In the genomic region with DNA sequence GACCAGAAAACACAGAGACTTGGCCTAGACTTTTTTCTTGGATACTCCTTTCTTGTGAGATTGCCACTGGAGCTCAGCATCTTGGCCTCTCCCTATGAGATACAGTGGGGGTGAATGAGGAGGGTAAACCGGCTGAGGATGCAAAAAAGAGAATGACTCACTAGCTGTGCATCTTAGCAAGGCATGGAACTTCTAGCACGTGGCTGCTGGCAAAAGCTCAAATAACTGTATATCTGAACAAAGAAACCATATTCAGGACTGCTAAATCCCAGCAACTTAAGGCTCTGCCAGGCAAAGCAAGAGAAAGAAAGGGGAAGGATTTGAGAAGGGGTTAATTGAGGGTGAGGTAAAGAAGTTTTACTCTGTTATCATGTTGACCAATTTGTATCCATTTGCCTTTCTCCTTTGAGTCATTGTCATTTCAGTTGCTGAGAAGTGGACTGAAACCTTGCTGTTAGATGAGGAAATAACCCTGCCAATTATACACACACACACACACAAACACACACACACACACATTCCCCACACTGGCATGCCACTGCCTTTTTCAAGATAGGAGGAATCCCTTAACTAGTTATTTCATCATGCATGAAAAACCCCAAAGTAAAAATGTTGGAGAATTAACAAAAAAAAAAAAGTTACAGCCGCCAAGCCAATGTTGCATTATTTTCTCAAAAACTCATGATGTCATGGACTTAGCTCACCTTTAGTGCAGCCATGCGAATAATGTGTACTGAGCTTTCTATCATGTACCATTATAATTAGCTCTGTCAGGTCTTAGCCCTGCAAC, we compare ENCODE assay signal across 12 cellular contexts.
DNase-seq lines count a peak whose midpoint lies in the region; ATAC-seq, FAIRE-seq and TF ChIP-seq lines count a peak whose summit lies in the region.
"Had no signal": no experiment of that assay in that cellular context is flagged by ENCODE, and none has a peak within 500 bp of the region (broad histone marks: within the 10 kb centered on the region; RNA-seq: fewer than 3 reads in every experiment).

No MANE protein-coding gene starts in this region.

- H2BK5ac ChIP-seq in H1 (ENCODE audit: low read depth, low read length) = no peak overlapping the region

- no peak overlapping the region for H3K18ac ChIP-seq in H1 (ENCODE audit: extremely low read depth, low read length)

- H3K79me1 ChIP-seq in H1 (ENCODE audit: low read depth, low read length) = no peaks in the 10 kb centered on the region

- H3K27me3 ChIP-seq in H1 (replicated peaks in 1 of 4; ENCODE audit: control insufficient read depth in 3 of 4, extremely low read depth in 1 of 4, insufficient read depth in 3 of 4, low read length in 3 of 4) = no peaks in the 10 kb centered on the region

- no peaks in the 10 kb centered on the region for H3K79me2 ChIP-seq in H1 (ENCODE audit: control insufficient read depth in 1 of 2, insufficient read depth in 2 of 2, low read length in 2 of 2)

- no peak overlapping the region for H3K4me2 ChIP-seq in H1 (ENCODE audit: insufficient read depth in 1 of 2, low read depth in 2 of 2, low read length in 2 of 2)

- POLR2A ChIA-PET in H1 (lab: Charles Lee; ENCODE audit: partially characterized antibody) = interaction anchor here (1.4 kb wide), 1 partner anchor 9 kb away, joined by 3 read pairs; no protein-coding TSS in a partner anchor

- no peak overlapping the region for H3K4me3 ChIP-seq in H1 (ENCODE audit: extremely low read depth in 1 of 4, insufficient read depth in 2 of 4, low read depth in 3 of 4, low read length in 4 of 4)
- H3K4me3 ChIP-seq: psoas muscle had no signal

- no peak overlapping the region for H4K5ac ChIP-seq in H1 (ENCODE audit: insufficient read length, low read depth, low read length)

- CTCF ChIA-PET in H1 (lab: Charles Lee; ENCODE audit: partially characterized antibody) = interaction anchor here (0.6 to 2.7 kb wide), 6 partner anchors 10 to 1034 kb away, joined by 3 to 8 read pairs (median 4); no protein-coding TSS in a partner anchor

- H3K27me3 Mint-ChIP-seq in mesothelial cell of epicardium (ENCODE audit: low read depth) = no peaks in the 10 kb centered on the region

- no peak overlapping the region for H2BK20ac ChIP-seq in H1 (ENCODE audit: low read length)

- in situ Hi-C loops in Caki2 (cut with HindIII; ENCODE audit: low pct_unique_long_range_greater_than_20kb, low sequenced_read_pairs) = no loop called here

- TF ChIP-seq EP300 in H1 (IDR thresholded peaks at IDR 0.05; ENCODE audit: borderline replicate concordance in 1 of 2, low read depth in 2 of 2, low read length in 2 of 2) = no peak

- no peak for FAIRE-seq in H1 (lab: Jason Lieb, UNC)
- no peak for FAIRE-seq in GM12892 (lab: Jason Lieb, UNC)
- FAIRE-seq: G401.6 had no signal

- no peaks in the 10 kb centered on the region; the same call in 1 of the 2 replicates for H3K23me2 ChIP-seq in H1 (ENCODE audit: low read depth, low read length)

- no peak overlapping the region for H2BK12ac ChIP-seq in H1 (ENCODE audit: low read depth, low read length)

- H2BK120ac ChIP-seq in H1 (replicated peaks; ENCODE audit: low read depth, low read length) = no peak overlapping the region

- no peak for TF ChIP-seq RAD21 in H1 (IDR thresholded peaks at IDR 0.05 in 1 of 2, conservative IDR thresholded peaks at IDR 0.05 in 1 of 2; ENCODE audit: low read depth in 2 of 2, low read length in 2 of 2)

- no peak overlapping the region for H3K27ac Mint-ChIP-seq in mesothelial cell of epicardium

- H3K9me3 Mint-ChIP-seq in mesothelial cell of epicardium = no peaks in the 10 kb centered on the region

- no peaks in the 10 kb centered on the region for H3K9me3 ChIP-seq in H1 (ENCODE audit: insufficient read depth in 2 of 2, low read depth in 1 of 2, low read length in 1 of 2)
- H3K9me3 ChIP-seq: psoas muscle had no signal

- H3K4ac ChIP-seq in H1 (replicated peaks; ENCODE audit: insufficient read length, low read depth, low read length) = no peak overlapping the region

- peak overlapping the region; percentile 76; the same call in 1 of the 2 replicates for H2AFZ ChIP-seq in H1 (ENCODE audit: low read length)

- H3K56ac ChIP-seq in H1 (replicated peaks; ENCODE audit: insufficient read length, low read depth, low read length) = no peak overlapping the region

- no peak overlapping the region for H4K8ac ChIP-seq in H1 (ENCODE audit: extremely low read depth, insufficient read depth, low read length)

- no peak overlapping the region for H3K27ac ChIP-seq in H1 (ENCODE audit: low read depth, low read length)
- H3K27ac ChIP-seq: psoas muscle had no signal

- H3K4me1 Mint-ChIP-seq in mesothelial cell of epicardium = peaks cover 55% of the 10 kb centered on the region

- no peak overlapping the region for H3K14ac ChIP-seq in H1 (ENCODE audit: insufficient read length)

- WGBS in H1 (ENCODE audit: extremely low coverage in 1 of 2, insufficient coverage in 1 of 2, insufficient read length in 1 of 2, insufficient replicate concordance in 2 of 2, low coverage in 1 of 2, low lambda C conversion rate in 2 of 2, missing lambda C conversion rate in 1 of 2), 2 experiments = 82% methylated on average over 4 of the region's 4 CpGs; no CpG with 5 or more reads in 1 of the 2 experiments

- H3K36me3 ChIP-seq in H1 (ENCODE audit: control insufficient read depth in 2 of 4, insufficient read depth in 4 of 4, low read length in 3 of 4) = no peaks in the 10 kb centered on the region

- no peak overlapping the region for H3K9ac ChIP-seq in H1 (replicated peaks in 1 of 4; ENCODE audit: extremely low read depth in 1 of 4, low read depth in 3 of 4, low read length in 3 of 4)

- no peak overlapping the region for H3K23ac ChIP-seq in H1 (ENCODE audit: insufficient read length)

- no peaks in the 10 kb centered on the region for H3K36me3 Mint-ChIP-seq in mesothelial cell of epicardium

- DNase-seq in Caki2 (ENCODE audit: low read depth) = peak; percentile 92
- peak; percentile 66 for DNase-seq in NCI-H446 treated with DMSO at 0.1 percent for 48 hours (lab: John Stamatoyannopoulos, UW)
- DNase-seq in H1 (ENCODE audit: low read depth in 1 of 2, low spot score in 2 of 2) = no peak
- DNase-seq in non-pigmented ciliary epithelial cell (ENCODE audit: low read depth) = peak; percentile 84
- no peak for DNase-seq in hippocampal formation (lab: John Stamatoyannopoulos, UW)
- DNase-seq in GM12892 (ENCODE audit: insufficient read length) = no peak
- DNase-seq in mesothelial cell of epicardium (ENCODE audit: low spot score in 2 of 2, unreplicated experiment in 2 of 2) = no peak
- DNase-seq: activated naive CD4-positive, alpha-beta T cell; psoas muscle; stimulated activated naive CD4-positive, alpha-beta T cell treated with Interleukin-2 at 50 U/mL for 16 hours had no signal

- no peaks in the 10 kb centered on the region for H4K20me1 ChIP-seq in H1 (replicated peaks in 1 of 2; ENCODE audit: control insufficient read depth in 1 of 2, insufficient read depth in 2 of 2, low read length in 2 of 2)

- no peak overlapping the region for H3K4me3 Mint-ChIP-seq in mesothelial cell of epicardium

- TF ChIP-seq CTCF in H1 (IDR thresholded peaks at IDR 0.05; ENCODE audit: control extremely low read depth in 1 of 3, insufficient read depth in 1 of 3, low read depth in 1 of 3, low read length in 3 of 3) (no peak), mesothelial cell of epicardium (IDR thresholded peaks at IDR 0.05; ENCODE audit: unreplicated experiment) (no peak)

- TF ChIP-seq POLR2A in H1 (IDR thresholded peaks at IDR 0.05; ENCODE audit: control extremely low read depth in 1 of 2, low read depth in 2 of 2, low read length in 2 of 2) (no peak), GM12892 (IDR thresholded peaks at IDR 0.05; ENCODE audit: low read depth, low read length) (no peak)

- peaks cover 0 to 6% (median 1%) of the 10 kb centered on the region in 4 experiments; a peak in 2 of 7 replicates for H3K4me1 ChIP-seq in H1 (replicated peaks in 1 of 4; ENCODE audit: control insufficient read depth in 3 of 4, insufficient read depth in 4 of 4, low read length in 3 of 4)

- no peak overlapping the region for H4K91ac ChIP-seq in H1 (replicated peaks; ENCODE audit: insufficient read length, low read length)

- no peak for ATAC-seq in GM21825 (IDR thresholded peaks at IDR 0.05; ENCODE audit: unreplicated experiment)
- ATAC-seq: psoas muscle had no signal

- no peak overlapping the region for H2BK15ac ChIP-seq in H1 (ENCODE audit: low read length)

- H2AK5ac ChIP-seq in H1 (ENCODE audit: low read depth, low read length) = no peak overlapping the region

TF ChIP-seq in H1, 55 proteins besides CTCF, POLR2A, EP300 and RAD21 (continues in another document):
- no peak for TF ChIP-seq RNF2 (IDR thresholded peaks at IDR 0.05; ENCODE audit: borderline replicate concordance, low read depth, low read length, missing control alignments, poor library complexity, severe bottlenecking)
- no peak for TF ChIP-seq SIN3A (conservative IDR thresholded peaks at IDR 0.05 in 1 of 2, IDR thresholded peaks at IDR 0.05 in 1 of 2; ENCODE audit: low read depth in 1 of 2, low read length in 2 of 2)
- TF ChIP-seq CBX8 (IDR thresholded peaks at IDR 0.05; ENCODE audit: borderline replicate concordance, low read depth, low read length) = no peak
- no peak for TF ChIP-seq EGR1 (IDR thresholded peaks at IDR 0.05; ENCODE audit: borderline replicate concordance, low read depth, low read length)
- no peak for TF ChIP-seq RXRA (IDR thresholded peaks at IDR 0.05; ENCODE audit: insufficient read depth, low read depth, low read length)
- no peak for TF ChIP-seq HDAC6 (IDR thresholded peaks at IDR 0.05; ENCODE audit: low read depth, low read length)
- TF ChIP-seq ATF2 (IDR thresholded peaks at IDR 0.05; ENCODE audit: low read length) = no peak
- TF ChIP-seq HDAC2 (IDR thresholded peaks at IDR 0.05; ENCODE audit: borderline replicate concordance in 1 of 2, low read depth in 2 of 2, low read length in 2 of 2) = no peak
- TF ChIP-seq MAFK (IDR thresholded peaks at IDR 0.05; ENCODE audit: low read depth, low read length) = no peak
- no peak for TF ChIP-seq ATF3 (IDR thresholded peaks at IDR 0.05; ENCODE audit: insufficient read depth, low read depth, low read length)

Comparison
In these comparisons a context has a peak if more than half of its experiments do, and no peak if none do; other contexts are left out.
1. DNase-seq: peak in Caki2 (single experiment), NCI-H446 treated with DMSO at 0.1 percent for 48 hours (single experiment) and non-pigmented ciliary epithelial cell (single experiment); none in H1 (0 of 2), hippocampal formation (0 of 2), GM12892 (single experiment) and mesothelial cell of epicardium (0 of 2).